Comparison of ENCODE assay signal across 21 cellular contexts in genomic region chr12:78880078-78880477, GRCh38. TPM values are rescaled to one million over a fixed set of nuclear protein-coding genes. Genes with fewer than 3 reads are reported as not detected.
A peak's percentile ranks its signal among the peaks of the same experiment; 100 is the strongest.
DNase-seq lines count a peak whose midpoint lies in the region; ATAC-seq and TF ChIP-seq lines count a peak whose summit lies in the region.
"Had no signal": no experiment of that assay in that cellular context is flagged by ENCODE, and none has a peak within 500 bp of the region (broad histone marks: within the 10 kb centered on the region; RNA-seq: fewer than 3 reads in every experiment).

No MANE protein-coding gene starts in this region.

- H3K4me3 ChIP-seq in GM23248 (no peak overlapping the region), endodermal cell (ENCODE audit: low read length) (no peak overlapping the region), neural progenitor cell (no peak overlapping the region), upper lobe of left lung (no peak overlapping the region), coronary artery (no peak overlapping the region), MG63 (no peak overlapping the region)
- H3K4me3 ChIP-seq: BLaER1, esophagus muscularis mucosa, spleen had no signal

- no peak overlapping the region for H3K27ac ChIP-seq in GM23248
- no peak overlapping the region for H3K27ac ChIP-seq in endodermal cell (ENCODE audit: low read depth, low read length)
- H3K27ac ChIP-seq in neural progenitor cell: peak overlapping the region; percentile 17
- no peak overlapping the region for H3K27ac ChIP-seq in upper lobe of left lung
- H3K27ac ChIP-seq in coronary artery: no peak overlapping the region
- H3K27ac ChIP-seq: BLaER1, esophagus muscularis mucosa, spleen had no signal

- H2AFZ ChIP-seq in GM23248 (no peak overlapping the region), neural progenitor cell (replicated peaks) (no peak overlapping the region)

- H3K4me1 ChIP-seq in GM23248 (ENCODE audit: insufficient read depth) (peaks cover 11% of the 10 kb centered on the region; the same call in 1 of the 2 replicates), endodermal cell (ENCODE audit: control insufficient read depth, insufficient read depth, low read length) (no peaks in the 10 kb centered on the region), neural progenitor cell (peaks cover 15% of the 10 kb centered on the region), upper lobe of left lung (no peaks in the 10 kb centered on the region)
- H3K4me1 ChIP-seq: esophagus muscularis mucosa, spleen had no signal

- H3K36me3 ChIP-seq in GM23248 (ENCODE audit: low read depth) (no peaks in the 10 kb centered on the region), endodermal cell (ENCODE audit: control insufficient read depth, insufficient read depth, low read length) (no peaks in the 10 kb centered on the region), neural progenitor cell (no peaks in the 10 kb centered on the region), upper lobe of left lung (no peaks in the 10 kb centered on the region), MG63 (no peaks in the 10 kb centered on the region)
- H3K36me3 ChIP-seq: esophagus muscularis mucosa, spleen had no signal

- peak; percentile 14 for DNase-seq in GM23248
- peak; percentile 45 for DNase-seq in NCI-H226
- DNase-seq in endodermal cell: peak; percentile 20
- DNase-seq in neural progenitor cell (ENCODE audit: low spot score): peak; percentile 63
- no peak for DNase-seq in upper lobe of left lung
- no peak for DNase-seq in coronary artery (ENCODE audit: low spot score)
- no peak for DNase-seq in UCSD-AML1 (lab: John Stamatoyannopoulos, UW; ENCODE audit: unreplicated experiment)
- no peak for DNase-seq in MG63
- DNase-seq: activated CD4-positive, alpha-beta memory T cell treated with anti-CD3 and anti-CD28 coated beads for 36 hours; activated T-cell treated with anti-CD3 and anti-CD28 coated beads, Interleukin-2, amount 50 U/mL, for 1 hour; islet precursor cell; NCI-H187; SHP77; spleen; T-helper 2 cell had no signal

- H3F3A ChIP-seq in GM23248 (ENCODE audit: insufficient read depth): no peaks in the 10 kb centered on the region
- peaks cover 4% of the 10 kb centered on the region for H3F3A ChIP-seq in neural progenitor cell (ENCODE audit: low read depth)

- H3K9me2 ChIP-seq in GM23248 (ENCODE audit: insufficient read depth): no peaks in the 10 kb centered on the region

- H3K27ac Mint-ChIP-seq in endodermal cell: peak overlapping the region; percentile 12
- H3K27ac Mint-ChIP-seq in neural progenitor cell: no peak overlapping the region
- H3K27ac Mint-ChIP-seq: activated CD4-positive, alpha-beta memory T cell treated with anti-CD3 and anti-CD28 coated beads for 36 hours; activated naive CD4-positive, alpha-beta T cell treated with anti-CD3 and anti-CD28 coated beads, Interleukin-2, amount 50 U/mL, for 24 hours; dendritic cell treated with granulocyte-macrophage colony-stimulating factor and Interleukin-4, amounts not matched to agents 40 ng/mL and 50 ng/mL, for 4 days; memory B cell; natural killer cell treated with Interleukin-12 subunit alpha and Interleukin-12 subunit beta and Interleukin-15 and Interleukin-18, amount 100 ng/mL, for 72 hours had no signal

- TF ChIP-seq EP300 in upper lobe of left lung (IDR thresholded peaks at IDR 0.05): no peak

- H3K4me3 Mint-ChIP-seq in endodermal cell (no peak overlapping the region), neural progenitor cell (no peak overlapping the region)
- H3K4me3 Mint-ChIP-seq: activated CD4-positive, alpha-beta memory T cell treated with anti-CD3 and anti-CD28 coated beads for 36 hours; activated naive CD4-positive, alpha-beta T cell treated with anti-CD3 and anti-CD28 coated beads, Interleukin-2, amount 50 U/mL, for 24 hours; dendritic cell treated with granulocyte-macrophage colony-stimulating factor and Interleukin-4, amounts not matched to agents 40 ng/mL and 50 ng/mL, for 4 days; memory B cell; natural killer cell treated with Interleukin-12 subunit alpha and Interleukin-12 subunit beta and Interleukin-15 and Interleukin-18, amount 100 ng/mL, for 72 hours had no signal

- no peaks in the 10 kb centered on the region for H4K20me1 ChIP-seq in GM23248 (ENCODE audit: insufficient read depth)
- H4K20me1 ChIP-seq in neural progenitor cell (ENCODE audit: low read depth): peaks cover 7% of the 10 kb centered on the region

- TF ChIP-seq CTCF in endodermal cell (conservative IDR thresholded peaks at IDR 0.05) (no peak), neural progenitor cell (IDR thresholded peaks at IDR 0.05) (no peak), upper lobe of left lung (IDR thresholded peaks at IDR 0.05) (no peak), coronary artery (IDR thresholded peaks at IDR 0.05) (no peak)

- peaks cover 5% of the 10 kb centered on the region for H3K4me1 Mint-ChIP-seq in endodermal cell
- H3K4me1 Mint-ChIP-seq in neural progenitor cell: no peaks in the 10 kb centered on the region
- H3K4me1 Mint-ChIP-seq: activated naive CD4-positive, alpha-beta T cell treated with anti-CD3 and anti-CD28 coated beads, Interleukin-2, amount 50 U/mL, for 24 hours; memory B cell had no signal

- in situ Hi-C loops in GM23248 (cut with MboI): no loop called here

- H3K9me3 Mint-ChIP-seq in endodermal cell (no peaks in the 10 kb centered on the region), neural progenitor cell (no peaks in the 10 kb centered on the region)
- H3K9me3 Mint-ChIP-seq: activated naive CD4-positive, alpha-beta T cell treated with anti-CD3 and anti-CD28 coated beads, Interleukin-2, amount 50 U/mL, for 24 hours; dendritic cell treated with granulocyte-macrophage colony-stimulating factor and Interleukin-4, amounts not matched to agents 40 ng/mL and 50 ng/mL, for 4 days had no signal

- no peak for TF ChIP-seq POLR2A in upper lobe of left lung (IDR thresholded peaks at IDR 0.05)

- H3K36me3 Mint-ChIP-seq in endodermal cell (ENCODE audit: low read depth) (no peaks in the 10 kb centered on the region), neural progenitor cell (peaks cover 3% of the 10 kb centered on the region)
- H3K36me3 Mint-ChIP-seq: activated CD4-positive, alpha-beta memory T cell treated with anti-CD3 and anti-CD28 coated beads for 36 hours; activated naive CD4-positive, alpha-beta T cell treated with anti-CD3 and anti-CD28 coated beads, Interleukin-2, amount 50 U/mL, for 24 hours; memory B cell had no signal

- H3K79me2 ChIP-seq in GM23248 (ENCODE audit: insufficient read depth) (no peaks in the 10 kb centered on the region), neural progenitor cell (ENCODE audit: low read depth) (peaks cover 46% of the 10 kb centered on the region)

- no peaks in the 10 kb centered on the region for H3K27me3 Mint-ChIP-seq in endodermal cell (ENCODE audit: insufficient read depth)
- no peaks in the 10 kb centered on the region for H3K27me3 Mint-ChIP-seq in neural progenitor cell (ENCODE audit: insufficient read depth, low read depth)
- H3K27me3 Mint-ChIP-seq: activated CD4-positive, alpha-beta memory T cell treated with anti-CD3 and anti-CD28 coated beads for 36 hours; activated naive CD4-positive, alpha-beta T cell treated with anti-CD3 and anti-CD28 coated beads, Interleukin-2, amount 50 U/mL, for 24 hours; dendritic cell treated with granulocyte-macrophage colony-stimulating factor and Interleukin-4, amounts not matched to agents 40 ng/mL and 50 ng/mL, for 4 days; memory B cell; natural killer cell treated with Interleukin-12 subunit alpha and Interleukin-12 subunit beta and Interleukin-15 and Interleukin-18, amount 100 ng/mL, for 72 hours had no signal

- H3K9ac ChIP-seq in GM23248: no peak overlapping the region
- H3K9ac ChIP-seq in endodermal cell (ENCODE audit: extremely low read depth, low read length, poor library complexity, severe bottlenecking): no peak overlapping the region
- no peak overlapping the region for H3K9ac ChIP-seq in neural progenitor cell
- H3K9ac ChIP-seq: BLaER1 had no signal

- no peak for ATAC-seq in upper lobe of left lung (ENCODE audit: low FRiP score in 2 of 2)
- ATAC-seq: natural killer cell treated with Interleukin-12 subunit alpha and Interleukin-12 subunit beta and Interleukin-15 and Interleukin-18, amount 100 ng/mL, for 72 hours had no signal

- H3K4me2 ChIP-seq in GM23248 (ENCODE audit: unreplicated experiment) (no peak overlapping the region), neural progenitor cell (peak overlapping the region; percentile 27)
- H3K4me2 ChIP-seq: BLaER1 had no signal

- H3K27me3 ChIP-seq in GM23248 (replicated peaks; ENCODE audit: insufficient read depth): no peaks in the 10 kb centered on the region
- H3K27me3 ChIP-seq in endodermal cell (ENCODE audit: control insufficient read depth, insufficient read depth, low read length, poor library complexity, severe bottlenecking): no peaks in the 10 kb centered on the region
- H3K27me3 ChIP-seq in neural progenitor cell: no peaks in the 10 kb centered on the region
- no peaks in the 10 kb centered on the region for H3K27me3 ChIP-seq in upper lobe of left lung
- no peaks in the 10 kb centered on the region for H3K27me3 ChIP-seq in MG63
- H3K27me3 ChIP-seq: BLaER1, esophagus muscularis mucosa, spleen had no signal

- H3K9me3 ChIP-seq in GM23248 (ENCODE audit: low read depth) (no peaks in the 10 kb centered on the region), endodermal cell (ENCODE audit: control insufficient read depth, low read length) (no peaks in the 10 kb centered on the region), neural progenitor cell (ENCODE audit: low read depth) (no peaks in the 10 kb centered on the region), upper lobe of left lung (no peaks in the 10 kb centered on the region), MG63 (no peaks in the 10 kb centered on the region)
- H3K9me3 ChIP-seq: BLaER1, esophagus muscularis mucosa, spleen had no signal

RNA-seq across cellular contexts. Expression of gene SYT1, which starts 15.5 kb away (rescaled TPM):
- total RNA-seq in GM23248 (2014; rRNA removed; shearing (Covaris generic)): 2.4 and 3.0 TPM in 2 replicates
- polyA plus RNA-seq in GM23248 (2016; fragmentation: Nextera tagmentation; extraction: Ambion mirVana): 1.7 and 2.3 TPM in 2 replicates
- total RNA-seq in endodermal cell (10 to 100 TPM in 1 of 2 donors, 1 to 10 TPM in 1; 6.8 to 10.7 TPM), neural progenitor cell (ENCODE audit: low replicate concordance) (28.1 and 36.9 TPM in 2 replicates), upper lobe of left lung (under 1 TPM in 3 of 6 donors, not detected in 3; 0.52 to 0.67 (median 0.59) TPM)
- 21.1 TPM for polyA plus RNA-seq in endodermal cell (2013, experiment 1 of 2)
- 19.2 TPM for polyA plus RNA-seq in endodermal cell (2013, experiment 2 of 2)
- total RNA-seq in MG63 (2014; rRNA removed; shearing (Covaris generic); ENCODE audit: low replicate concordance): not detected in 2 replicates
- total RNA-seq: activated CD4-positive, alpha-beta memory T cell treated with anti-CD3 and anti-CD28 coated beads for 36 hours; natural killer cell treated with Interleukin-12 subunit alpha and Interleukin-12 subunit beta and Interleukin-15 and Interleukin-18, amount 100 ng/mL, for 72 hours had no signal

Comparison
In these comparisons a context has a peak if more than half of its experiments do, and no peak if none do; other contexts are left out.
1. DNase-seq: peak in GM23248 (single experiment), NCI-H226 (single experiment), endodermal cell (single experiment) and neural progenitor cell (single experiment); none in upper lobe of left lung (0 of 2), coronary artery (single experiment), UCSD-AML1 (single experiment) and MG63 (single experiment).